In the genomic region with DNA sequence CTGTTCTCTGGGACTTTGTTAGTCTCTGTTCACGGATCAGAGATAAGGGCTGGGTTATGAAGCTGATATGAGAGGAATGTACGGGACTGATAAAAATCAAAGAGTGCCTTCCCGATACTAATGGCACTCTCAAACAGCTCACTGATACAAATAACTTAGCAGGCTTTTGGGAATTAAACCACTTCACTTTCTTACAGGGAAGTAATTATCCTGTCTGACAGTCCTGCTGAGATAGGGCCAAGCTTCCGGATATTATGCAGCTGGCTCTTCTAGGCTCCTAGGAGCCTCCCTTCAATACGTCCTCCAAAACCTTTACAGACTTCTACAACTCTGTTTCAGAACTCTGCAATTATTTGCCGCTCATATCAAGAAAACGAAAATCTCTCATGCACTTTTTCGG, we compare ENCODE assay signal across 35 cellular contexts.
"Had no signal": no experiment of that assay in that cellular context is flagged by ENCODE, and none has a peak within 500 bp of the region (broad histone marks: within the 10 kb centered on the region; RNA-seq: fewer than 3 reads in every experiment).

No MANE protein-coding gene starts in this region.

- DNase-seq: activated B cell treated with CpG ODN at 0.5 μM for 24 hours; activated CD4-positive, alpha-beta memory T cell treated with anti-CD3 and anti-CD28 coated beads for 36 hours; activated CD4-positive, alpha-beta T cell treated with anti-CD3 and anti-CD28 coated beads for 4 hours; activated CD4-positive, alpha-beta T cell treated with anti-CD3 and anti-CD28 coated beads, Interleukin-2, amount 50 U/mL, for 1 hour; activated CD4-positive, CD25-positive, alpha-beta regulatory T cell treated with anti-CD3 and anti-CD28 coated beads, Interleukin-2, amount 50 U/mL, for 72 hours; activated CD8-positive, alpha-beta memory T cell treated with anti-CD3 and anti-CD28 coated beads for 24 hours; activated CD8-positive, alpha-beta memory T cell treated with anti-CD3 and anti-CD28 coated beads, Interleukin-2, amount 10 ng/mL, durations not matched to agents 7 days and 5 days; activated CD8-positive, alpha-beta memory T cell treated with anti-CD3 and anti-CD28 coated beads, Interleukin-2, amount 50 U/mL, for 48 hours; activated effector memory CD4-positive, alpha-beta T cell treated with Interleukin-2 at 50 U/mL for 16 hours; activated naive CD4-positive, alpha-beta T cell treated with anti-CD3 and anti-CD28 coated beads, Interleukin-2, amount 10 ng/mL, durations not matched to agents 7 days and 5 days; activated naive CD8-positive, alpha-beta T cell treated with anti-CD3 and anti-CD28 coated beads, Interleukin-2, amount 50 U/mL, for 24 hours; activated T-cell treated with anti-CD3 and anti-CD28 coated beads, Interleukin-2, amount 50 U/mL, for 48 hours; anterior cingulate cortex; brain microvascular endothelial cell; central memory CD4-positive, alpha-beta T cell; Karpas-422; KBM-7; NCI-H1048; NCI-H1105 treated with DMSO at 0.1 percent for 48 hours; NCI-H1436 treated with DMSO at 0.1 percent for 48 hours; NCI-H1694 treated with DMSO at 0.1 percent for 48 hours; NCI-H2029; NCI-H2171 treated with DMSO at 0.1 percent for 48 hours; NCI-H2227 treated with DMSO at 0.1 percent for 48 hours; NCI-H446; NCI-H510A treated with DMSO at 0.1 percent for 48 hours; NCI-H526 treated with DMSO at 0.1 percent for 48 hours; SHP77; SW 1271; T-helper 1 cell; T-helper 2 cell; T-helper 9 cell had no signal

- H3K27ac ChIP-seq: brain microvascular endothelial cell, SJSA1, VCaP had no signal

- H3K9me3 ChIP-seq: SJSA1 had no signal

- H3K4me1 Mint-ChIP-seq: activated B cell treated with CpG ODN at 0.5 μM for 24 hours; activated CD8-positive, alpha-beta memory T cell treated with anti-CD3 and anti-CD28 coated beads, Interleukin-2, amount 10 ng/mL, durations not matched to agents 7 days and 5 days; activated naive CD4-positive, alpha-beta T cell treated with anti-CD3 and anti-CD28 coated beads, Interleukin-2, amount 10 ng/mL, durations not matched to agents 7 days and 5 days; activated naive CD8-positive, alpha-beta T cell treated with anti-CD3 and anti-CD28 coated beads, Interleukin-2, amount 50 U/mL, for 24 hours had no signal

- H3K27me3 ChIP-seq: brain microvascular endothelial cell, SJSA1 had no signal

- H3K4me1 ChIP-seq: SJSA1 had no signal

- H3K9me3 Mint-ChIP-seq: activated B cell treated with CpG ODN at 0.5 μM for 24 hours; activated CD4-positive, alpha-beta memory T cell treated with anti-CD3 and anti-CD28 coated beads for 36 hours; activated naive CD4-positive, alpha-beta T cell treated with anti-CD3 and anti-CD28 coated beads, Interleukin-2, amount 10 ng/mL, durations not matched to agents 7 days and 5 days; activated naive CD8-positive, alpha-beta T cell treated with anti-CD3 and anti-CD28 coated beads, Interleukin-2, amount 50 U/mL, for 24 hours had no signal

- H3K4me3 Mint-ChIP-seq: activated B cell treated with CpG ODN at 0.5 μM for 24 hours; activated CD4-positive, alpha-beta memory T cell treated with anti-CD3 and anti-CD28 coated beads for 36 hours; activated CD8-positive, alpha-beta memory T cell treated with anti-CD3 and anti-CD28 coated beads, Interleukin-2, amount 10 ng/mL, durations not matched to agents 7 days and 5 days; activated naive CD4-positive, alpha-beta T cell treated with anti-CD3 and anti-CD28 coated beads, Interleukin-2, amount 10 ng/mL, durations not matched to agents 7 days and 5 days; activated naive CD8-positive, alpha-beta T cell; activated naive CD8-positive, alpha-beta T cell treated with anti-CD3 and anti-CD28 coated beads, Interleukin-2, amount 50 U/mL, for 24 hours had no signal

- H3K4me3 ChIP-seq: SJSA1 had no signal

- H3K27ac Mint-ChIP-seq: activated B cell treated with CpG ODN at 0.5 μM for 24 hours; activated CD4-positive, alpha-beta memory T cell treated with anti-CD3 and anti-CD28 coated beads for 36 hours; activated CD8-positive, alpha-beta memory T cell treated with anti-CD3 and anti-CD28 coated beads, Interleukin-2, amount 10 ng/mL, durations not matched to agents 7 days and 5 days; activated naive CD4-positive, alpha-beta T cell treated with anti-CD3 and anti-CD28 coated beads, Interleukin-2, amount 10 ng/mL, durations not matched to agents 7 days and 5 days; activated naive CD8-positive, alpha-beta T cell; activated naive CD8-positive, alpha-beta T cell treated with anti-CD3 and anti-CD28 coated beads, Interleukin-2, amount 50 U/mL, for 24 hours had no signal

- H3K36me3 ChIP-seq: brain microvascular endothelial cell, SJSA1 had no signal

- H3K27me3 Mint-ChIP-seq: activated B cell treated with CpG ODN at 0.5 μM for 24 hours; activated CD4-positive, alpha-beta memory T cell treated with anti-CD3 and anti-CD28 coated beads for 36 hours; activated CD8-positive, alpha-beta memory T cell treated with anti-CD3 and anti-CD28 coated beads, Interleukin-2, amount 10 ng/mL, durations not matched to agents 7 days and 5 days; activated naive CD4-positive, alpha-beta T cell treated with anti-CD3 and anti-CD28 coated beads, Interleukin-2, amount 10 ng/mL, durations not matched to agents 7 days and 5 days; activated naive CD8-positive, alpha-beta T cell; activated naive CD8-positive, alpha-beta T cell treated with anti-CD3 and anti-CD28 coated beads, Interleukin-2, amount 50 U/mL, for 24 hours had no signal

- H3K36me3 Mint-ChIP-seq: activated CD4-positive, alpha-beta memory T cell treated with anti-CD3 and anti-CD28 coated beads for 36 hours; activated CD8-positive, alpha-beta memory T cell treated with anti-CD3 and anti-CD28 coated beads, Interleukin-2, amount 10 ng/mL, durations not matched to agents 7 days and 5 days; activated naive CD4-positive, alpha-beta T cell treated with anti-CD3 and anti-CD28 coated beads, Interleukin-2, amount 10 ng/mL, durations not matched to agents 7 days and 5 days; activated naive CD8-positive, alpha-beta T cell had no signal
